ENCODE assay signal across 10 cellular contexts in genomic region chr4:111064342-111064993, GRCh38.
DNase-seq lines count a peak whose midpoint lies in the region; ATAC-seq and TF ChIP-seq lines count a peak whose summit lies in the region.
"Had no signal": no experiment of that assay in that cellular context is flagged by ENCODE, and none has a peak within 500 bp of the region (broad histone marks: within the 10 kb centered on the region; RNA-seq: fewer than 3 reads in every experiment).

No MANE protein-coding gene starts in this region.

- DNase-seq in LoVo (ENCODE audit: low spot score), result peak; percentile 57
- DNase-seq in astrocyte of the hippocampus (ENCODE audit: low read depth, low spot score), result peak; percentile 58
- DNase-seq in renal cortical epithelial cell (ENCODE audit: low read depth), result peak; percentile 98
- no peak for DNase-seq in GM20000 (ENCODE audit: low spot score)
- DNase-seq: NCI-H2107, T-helper 1 cell had no signal

- peak; percentile 84 for ATAC-seq in GM19463 (IDR thresholded peaks at IDR 0.05; ENCODE audit: unreplicated experiment)
- ATAC-seq in GM19397 (IDR thresholded peaks at IDR 0.05; ENCODE audit: unreplicated experiment), result no peak
- ATAC-seq in GM21360 (IDR thresholded peaks at IDR 0.05; ENCODE audit: unreplicated experiment), result no peak
- ATAC-seq in HG03520 (IDR thresholded peaks at IDR 0.05; ENCODE audit: unreplicated experiment), result no peak

- no peak for TF ChIP-seq CTCF in GM20000 (IDR thresholded peaks at IDR 0.05; ENCODE audit: extremely low read depth, missing control alignments)
